In genomic region chr4:69875576-69875975, GRCh38 we compare ENCODE assay signal across 29 cellular contexts. TPM values are rescaled to one million over a fixed set of nuclear protein-coding genes. Genes with fewer than 3 reads are reported as not detected.
"Had no signal": no experiment of that assay in that cellular context is flagged by ENCODE, and none has a peak within 500 bp of the region (broad histone marks: within the 10 kb centered on the region; RNA-seq: fewer than 3 reads in every experiment).

No MANE protein-coding gene starts in this region.

- H3K4me3 ChIP-seq: dorsolateral prefrontal cortex, heart left ventricle, neural progenitor cell, ovary, stomach, thoracic aorta, transverse colon had no signal

- DNase-seq: caudate nucleus; cortex of kidney; dorsolateral prefrontal cortex; effector CD8-positive, alpha-beta T cell; heart left ventricle; hypothalamus; islet precursor cell; mammary epithelial cell; natural killer cell; nucleus accumbens; ovary; stimulated activated CD4-positive, alpha-beta T cell treated with anti-CD3 and anti-CD28 coated beads, Interleukin-12 subunit alpha, Interleukin-12 subunit beta, amount 100 ng/mL, for 4 hours; stimulated activated naive CD4-positive, alpha-beta T cell; stomach; substantia nigra; transverse colon had no signal

- H3K4me1 Mint-ChIP-seq: natural killer cell, neural progenitor cell had no signal

- H3K27ac Mint-ChIP-seq: natural killer cell, neural progenitor cell had no signal

- H3K36me3 Mint-ChIP-seq: natural killer cell, neural progenitor cell had no signal

- H3K9me3 Mint-ChIP-seq: natural killer cell had no signal

- H3K4me3 Mint-ChIP-seq: natural killer cell, neural progenitor cell had no signal

RNA-seq across cellular contexts. Expression of gene SULT1E1, which starts 15.6 kb away (rescaled TPM):
- total RNA-seq: fibroblast of lung, glomerular endothelial cell, heart left ventricle, mesenteric fat pad, myocyte, natural killer cell, posterior vena cava, sciatic nerve had no signal

RNA-seq across cellular contexts. Expression of gene CSN1S1, which starts 55.3 kb away (rescaled TPM):
- total RNA-seq: cerebellum, esophagus mucosa, fibroblast of lung, glomerular endothelial cell, heart left ventricle, mammary epithelial cell, mucosa of gallbladder, myocyte, natural killer cell, ovary, posterior vena cava, sciatic nerve, skeletal muscle tissue, stomach, thoracic aorta, ureter had no signal
